In genomic region chr1:58568271-58568860, GRCh38 we compare ENCODE assay signal across 2 cellular contexts.
TF ChIP-seq lines count a peak whose summit lies in the region.

No MANE protein-coding gene starts in this region.

TF ChIP-seq in GM23338, 12 proteins besides CTCF, POLR2A, EP300 and RAD21:
- TF ChIP-seq ZNF114 (CRISPR knock-in tag; IDR thresholded peaks at IDR 0.05) (no peak), ZNF331 (CRISPR knock-in tag; IDR thresholded peaks at IDR 0.05; ENCODE audit: low read depth) (no peak), REST (IDR thresholded peaks at IDR 0.05; ENCODE audit: unreplicated experiment) (no peak), POLR2AphosphoS5 (IDR thresholded peaks at IDR 0.05; ENCODE audit: low read depth) (no peak), ETS1 (IDR thresholded peaks at IDR 0.05) (no peak), CREB1 (CRISPR knock-in tag; IDR thresholded peaks at IDR 0.05; ENCODE audit: low read depth) (no peak), JUNB (IDR thresholded peaks at IDR 0.05; ENCODE audit: unreplicated experiment) (no peak), ZNF462 (CRISPR knock-in tag; IDR thresholded peaks at IDR 0.05) (no peak), NANOG (IDR thresholded peaks at IDR 0.05; ENCODE audit: borderline replicate concordance) (no peak), EZH2 (IDR thresholded peaks at IDR 0.05; ENCODE audit: low read depth, unreplicated experiment) (no peak), EZH2phosphoT487 (IDR thresholded peaks at IDR 0.05; ENCODE audit: unreplicated experiment) (no peak), STAT1 (IDR thresholded peaks at IDR 0.05; ENCODE audit: unreplicated experiment) (no peak)
TF ChIP-seq in GM23338: peak in this region for 0.

TF ChIP-seq in H1, 55 proteins besides CTCF, POLR2A, EP300 and RAD21:
- TF ChIP-seq YY1 (IDR thresholded peaks at IDR 0.05; ENCODE audit: low read depth, low read length) (no peak), SUZ12 (IDR thresholded peaks at IDR 0.05; ENCODE audit: low read length) (no peak), SP1 (IDR thresholded peaks at IDR 0.05; ENCODE audit: low read depth, low read length) (no peak), TBP (IDR thresholded peaks at IDR 0.05; ENCODE audit: low read depth, low read length) (no peak), RNF2 (IDR thresholded peaks at IDR 0.05; ENCODE audit: borderline replicate concordance, low read depth, low read length, missing control alignments, poor library complexity, severe bottlenecking) (no peak), EZH2 (IDR thresholded peaks at IDR 0.05; ENCODE audit: low read depth, low read length, severe bottlenecking) (no peak), TAF7 (optimal IDR thresholded peaks at IDR 0.05; ENCODE audit: borderline replicate concordance, low read depth, low read length) (no peak), NANOG (IDR thresholded peaks at IDR 0.05; ENCODE audit: insufficient read depth, low read depth, low read length, poor library complexity, severe bottlenecking) (no peak)
